In the genomic region with DNA sequence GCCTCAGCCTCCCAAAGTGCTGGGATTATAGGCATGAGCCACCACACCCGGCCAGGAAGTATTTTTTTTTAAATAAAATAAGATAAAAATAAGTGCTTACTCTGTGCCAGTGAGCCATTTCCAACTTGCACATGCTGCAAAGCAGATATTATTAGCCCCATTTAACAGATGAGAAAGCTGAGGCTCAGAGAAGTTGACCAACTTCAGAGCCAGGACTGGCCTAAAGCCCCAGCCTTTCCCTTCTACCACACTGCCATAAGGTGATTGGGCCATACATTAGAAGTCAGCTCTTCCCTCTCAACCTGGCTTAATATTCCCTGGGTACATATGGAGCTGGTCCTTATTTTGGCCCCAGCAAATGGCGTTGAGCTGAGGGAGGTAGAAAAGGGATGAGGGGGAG, we compare ENCODE assay signal across 39 cellular contexts. TPM values are rescaled to one million over a fixed set of nuclear protein-coding genes. Genes with fewer than 3 reads are reported as not detected.
"Had no signal": no experiment of that assay in that cellular context is flagged by ENCODE, and none has a peak within 500 bp of the region (broad histone marks: within the 10 kb centered on the region; RNA-seq: fewer than 3 reads in every experiment).

No MANE protein-coding gene starts in this region.

- DNase-seq: activated CD4-positive, alpha-beta memory T cell treated with anti-CD3 and anti-CD28 coated beads, Interleukin-2, amount 10 ng/mL, durations not matched to agents 7 days and 5 days; activated CD4-positive, alpha-beta T cell treated with anti-CD3 and anti-CD28 coated beads for 1 hour; activated CD4-positive, alpha-beta T cell treated with anti-CD3 and anti-CD28 coated beads for 36 hours; activated CD4-positive, alpha-beta T cell treated with anti-CD3 and anti-CD28 coated beads for 48 hours; activated CD4-positive, alpha-beta T cell treated with anti-CD3 and anti-CD28 coated beads, Interleukin-2, amount 10 ng/mL, durations not matched to agents 7 days and 5 days; activated CD4-positive, alpha-beta T cell treated with anti-CD3 and anti-CD28 coated beads, Interleukin-2, amount 50 U/mL, for 48 hours; activated CD4-positive, CD25-positive, alpha-beta regulatory T cell; activated CD8-positive, alpha-beta memory T cell treated with anti-CD3 and anti-CD28 coated beads for 24 hours; activated CD8-positive, alpha-beta memory T cell treated with anti-CD3 and anti-CD28 coated beads, Interleukin-2, amount 10 ng/mL, durations not matched to agents 7 days and 5 days; activated CD8-positive, alpha-beta memory T cell treated with anti-CD3 and anti-CD28 coated beads, Interleukin-2, amount 50 U/mL, for 48 hours; activated CD8-positive, alpha-beta T cell treated with anti-CD3 and anti-CD28 coated beads, Interleukin-2, amount 10 ng/mL, durations not matched to agents 7 days and 5 days; activated effector memory CD4-positive, alpha-beta T cell treated with Interleukin-2 at 50 U/mL for 16 hours; activated gamma-delta T cell; activated naive CD4-positive, alpha-beta T cell treated with anti-CD3 and anti-CD28 coated beads, Interleukin-2, amount 50 U/mL, for 16 hours; activated naive CD8-positive, alpha-beta T cell treated with anti-CD3 and anti-CD28 coated beads, Interleukin-2, amount 10 ng/mL, durations not matched to agents 7 days and 5 days; activated naive CD8-positive, alpha-beta T cell treated with anti-CD3 and anti-CD28 coated beads, Interleukin-2, amount 50 U/mL, for 24 hours; activated T-cell treated with anti-CD3 and anti-CD28 coated beads, Interleukin-2, amount 50 U/mL, for 24 hours; activated T-cell treated with anti-CD3 and anti-CD28 coated beads, Interleukin-2, amount 50 U/mL, for 48 hours; amygdala; anterior cingulate cortex; caudate nucleus; cerebellar nuclear complex; SW 1271; T-helper 1 cell; T-helper 2 cell; T-helper 9 cell had no signal

- H3K27me3 Mint-ChIP-seq: activated CD4-positive, alpha-beta T cell treated with anti-CD3 and anti-CD28 coated beads for 36 hours; activated CD8-positive, alpha-beta memory T cell treated with anti-CD3 and anti-CD28 coated beads, Interleukin-2, amount 10 ng/mL, durations not matched to agents 7 days and 5 days; activated naive CD8-positive, alpha-beta T cell; activated T-cell treated with anti-CD3 and anti-CD28 coated beads, Interleukin-2, amount 50 U/mL, for 24 hours; central memory CD8-positive, alpha-beta T cell had no signal

- FAIRE-seq: bronchial epithelial cell, TTC549 had no signal

- H3K9me3 ChIP-seq: ascending aorta had no signal

- H3K4me3 Mint-ChIP-seq: activated CD4-positive, alpha-beta memory T cell treated with anti-CD3 and anti-CD28 coated beads, Interleukin-2, amount 10 ng/mL, durations not matched to agents 7 days and 5 days; activated CD4-positive, alpha-beta T cell treated with anti-CD3 and anti-CD28 coated beads for 36 hours; activated CD4-positive, alpha-beta T cell treated with anti-CD3 and anti-CD28 coated beads, Interleukin-2, amount 10 ng/mL, durations not matched to agents 7 days and 5 days; activated CD8-positive, alpha-beta memory T cell treated with anti-CD3 and anti-CD28 coated beads, Interleukin-2, amount 10 ng/mL, durations not matched to agents 7 days and 5 days; activated CD8-positive, alpha-beta T cell treated with anti-CD3 and anti-CD28 coated beads, Interleukin-2, amount 10 ng/mL, durations not matched to agents 7 days and 5 days; activated naive CD8-positive, alpha-beta T cell; activated naive CD8-positive, alpha-beta T cell treated with anti-CD3 and anti-CD28 coated beads, Interleukin-2, amount 10 ng/mL, durations not matched to agents 7 days and 5 days; activated naive CD8-positive, alpha-beta T cell treated with anti-CD3 and anti-CD28 coated beads, Interleukin-2, amount 50 U/mL, for 24 hours; activated T-cell treated with anti-CD3 and anti-CD28 coated beads, Interleukin-2, amount 50 U/mL, for 24 hours; brain; central memory CD8-positive, alpha-beta T cell; T-helper 1 cell treated with Interleukin-12 subunit alpha and Interleukin-12 subunit beta and Interleukin-4 antibody, amounts not matched to agents 30 μg/mL and 1 μg/mL, for 36 hours; T-helper 2 cell treated with Interferon-gamma antibody and Interleukin-4, amounts not matched to agents 5 μg/mL and 100 μg/mL, for 36 hours had no signal

- H3K4me1 ChIP-seq: ascending aorta had no signal

- ATAC-seq: activated CD4-positive, alpha-beta T cell treated with anti-CD3 and anti-CD28 coated beads for 36 hours; activated CD4-positive, CD25-positive, alpha-beta regulatory T cell treated with anti-CD3 and anti-CD28 coated beads, Interleukin-2, amount 50 U/mL, for 24 hours; activated CD8-positive, alpha-beta memory T cell treated with anti-CD3 and anti-CD28 coated beads, Interleukin-2, amount 10 ng/mL, durations not matched to agents 7 days and 5 days; activated CD8-positive, alpha-beta T cell treated with anti-CD3 and anti-CD28 coated beads, Interleukin-2, amount 10 ng/mL, durations not matched to agents 7 days and 5 days; activated naive CD8-positive, alpha-beta T cell treated with anti-CD3 and anti-CD28 coated beads, Interleukin-2, amount 50 U/mL, for 24 hours had no signal

- H3K36me3 ChIP-seq: ascending aorta, cardiac muscle cell had no signal

- H3K27ac ChIP-seq: ascending aorta, cardiac muscle cell, VCaP had no signal

- H3K36me3 Mint-ChIP-seq: activated CD8-positive, alpha-beta memory T cell treated with anti-CD3 and anti-CD28 coated beads, Interleukin-2, amount 10 ng/mL, durations not matched to agents 7 days and 5 days; activated naive CD8-positive, alpha-beta T cell treated with anti-CD3 and anti-CD28 coated beads, Interleukin-2, amount 10 ng/mL, durations not matched to agents 7 days and 5 days; brain had no signal

- H3K27ac Mint-ChIP-seq: activated CD4-positive, alpha-beta memory T cell treated with anti-CD3 and anti-CD28 coated beads, Interleukin-2, amount 10 ng/mL, durations not matched to agents 7 days and 5 days; activated CD4-positive, alpha-beta T cell treated with anti-CD3 and anti-CD28 coated beads for 36 hours; activated CD4-positive, alpha-beta T cell treated with anti-CD3 and anti-CD28 coated beads, Interleukin-2, amount 10 ng/mL, durations not matched to agents 7 days and 5 days; activated CD8-positive, alpha-beta memory T cell treated with anti-CD3 and anti-CD28 coated beads, Interleukin-2, amount 10 ng/mL, durations not matched to agents 7 days and 5 days; activated CD8-positive, alpha-beta T cell treated with anti-CD3 and anti-CD28 coated beads, Interleukin-2, amount 10 ng/mL, durations not matched to agents 7 days and 5 days; activated naive CD8-positive, alpha-beta T cell; activated naive CD8-positive, alpha-beta T cell treated with anti-CD3 and anti-CD28 coated beads, Interleukin-2, amount 10 ng/mL, durations not matched to agents 7 days and 5 days; activated naive CD8-positive, alpha-beta T cell treated with anti-CD3 and anti-CD28 coated beads, Interleukin-2, amount 50 U/mL, for 24 hours; activated T-cell treated with anti-CD3 and anti-CD28 coated beads, Interleukin-2, amount 50 U/mL, for 24 hours; activated T-helper 2 cell treated with anti-CD3 and anti-CD28 coated beads, Interferon-gamma antibody, Interleukin-2, Interleukin-4, amounts not matched to agents 10 μg/mL and 5 μg/mL and 100 μg/mL, durations not matched to agents 14 hours and 24 hours and 36 hours; brain; T-helper 1 cell treated with Interleukin-12 subunit alpha and Interleukin-12 subunit beta and Interleukin-4 antibody, amounts not matched to agents 30 μg/mL and 1 μg/mL, for 36 hours; T-helper 2 cell treated with Interferon-gamma antibody and Interleukin-4, amounts not matched to agents 5 μg/mL and 100 μg/mL, for 36 hours had no signal

- H3K9me3 Mint-ChIP-seq: activated CD4-positive, alpha-beta memory T cell treated with anti-CD3 and anti-CD28 coated beads, Interleukin-2, amount 10 ng/mL, durations not matched to agents 7 days and 5 days; activated CD4-positive, alpha-beta T cell treated with anti-CD3 and anti-CD28 coated beads, Interleukin-2, amount 10 ng/mL, durations not matched to agents 7 days and 5 days; activated naive CD8-positive, alpha-beta T cell treated with anti-CD3 and anti-CD28 coated beads, Interleukin-2, amount 10 ng/mL, durations not matched to agents 7 days and 5 days; activated naive CD8-positive, alpha-beta T cell treated with anti-CD3 and anti-CD28 coated beads, Interleukin-2, amount 50 U/mL, for 24 hours; activated T-cell treated with anti-CD3 and anti-CD28 coated beads, Interleukin-2, amount 50 U/mL, for 24 hours; activated T-helper 2 cell treated with anti-CD3 and anti-CD28 coated beads, Interferon-gamma antibody, Interleukin-2, Interleukin-4, amounts not matched to agents 10 μg/mL and 5 μg/mL and 100 μg/mL, durations not matched to agents 14 hours and 24 hours and 36 hours; central memory CD8-positive, alpha-beta T cell; T-helper 1 cell treated with Interleukin-12 subunit alpha and Interleukin-12 subunit beta and Interleukin-4 antibody, amounts not matched to agents 30 μg/mL and 1 μg/mL, for 36 hours; T-helper 2 cell treated with Interferon-gamma antibody and Interleukin-4, amounts not matched to agents 5 μg/mL and 100 μg/mL, for 36 hours had no signal

- H3K4me1 Mint-ChIP-seq: activated CD4-positive, alpha-beta memory T cell treated with anti-CD3 and anti-CD28 coated beads, Interleukin-2, amount 10 ng/mL, durations not matched to agents 7 days and 5 days; activated CD4-positive, alpha-beta T cell treated with anti-CD3 and anti-CD28 coated beads for 36 hours; activated CD4-positive, alpha-beta T cell treated with anti-CD3 and anti-CD28 coated beads, Interleukin-2, amount 10 ng/mL, durations not matched to agents 7 days and 5 days; activated CD8-positive, alpha-beta memory T cell treated with anti-CD3 and anti-CD28 coated beads, Interleukin-2, amount 10 ng/mL, durations not matched to agents 7 days and 5 days; activated naive CD8-positive, alpha-beta T cell treated with anti-CD3 and anti-CD28 coated beads, Interleukin-2, amount 10 ng/mL, durations not matched to agents 7 days and 5 days; activated naive CD8-positive, alpha-beta T cell treated with anti-CD3 and anti-CD28 coated beads, Interleukin-2, amount 50 U/mL, for 24 hours; central memory CD8-positive, alpha-beta T cell had no signal

- H3K27me3 ChIP-seq: ascending aorta had no signal

- H3K4me3 ChIP-seq: ascending aorta, cardiac muscle cell had no signal

RNA-seq across cellular contexts. Expression of gene NEUROD2, which starts 25.1 kb away (rescaled TPM):
- total RNA-seq: activated CD4-positive, alpha-beta memory T cell treated with anti-CD3 and anti-CD28 coated beads, Interleukin-2, amount 10 ng/mL, durations not matched to agents 7 days and 5 days; activated CD4-positive, alpha-beta T cell treated with anti-CD3 and anti-CD28 coated beads for 36 hours; activated CD4-positive, alpha-beta T cell treated with anti-CD3 and anti-CD28 coated beads, Interleukin-2, amount 10 ng/mL, durations not matched to agents 7 days and 5 days; activated CD8-positive, alpha-beta memory T cell treated with anti-CD3 and anti-CD28 coated beads, Interleukin-2, amount 10 ng/mL, durations not matched to agents 7 days and 5 days; activated CD8-positive, alpha-beta T cell treated with anti-CD3 and anti-CD28 coated beads, Interleukin-2, amount 10 ng/mL, durations not matched to agents 7 days and 5 days; activated naive CD8-positive, alpha-beta T cell treated with anti-CD3 and anti-CD28 coated beads, Interleukin-2, amount 10 ng/mL, durations not matched to agents 7 days and 5 days; activated T-helper 2 cell treated with anti-CD3 and anti-CD28 coated beads, Interferon-gamma antibody, Interleukin-2, Interleukin-4, amounts not matched to agents 10 μg/mL and 5 μg/mL and 100 μg/mL, durations not matched to agents 14 hours and 24 hours and 36 hours; ascending aorta; bronchial epithelial cell; cardiac muscle cell; chondrocyte had no signal
- polyA plus RNA-seq: cardiac muscle cell had no signal

RNA-seq across cellular contexts. Expression of gene PPP1R1B, which starts 44.1 kb away (rescaled TPM):
- total RNA-seq: activated CD4-positive, alpha-beta memory T cell treated with anti-CD3 and anti-CD28 coated beads, Interleukin-2, amount 10 ng/mL, durations not matched to agents 7 days and 5 days; activated CD4-positive, alpha-beta T cell treated with anti-CD3 and anti-CD28 coated beads, Interleukin-2, amount 10 ng/mL, durations not matched to agents 7 days and 5 days; activated CD8-positive, alpha-beta memory T cell treated with anti-CD3 and anti-CD28 coated beads, Interleukin-2, amount 10 ng/mL, durations not matched to agents 7 days and 5 days; activated CD8-positive, alpha-beta T cell treated with anti-CD3 and anti-CD28 coated beads, Interleukin-2, amount 10 ng/mL, durations not matched to agents 7 days and 5 days; activated naive CD8-positive, alpha-beta T cell treated with anti-CD3 and anti-CD28 coated beads, Interleukin-2, amount 10 ng/mL, durations not matched to agents 7 days and 5 days; activated T-helper 2 cell treated with anti-CD3 and anti-CD28 coated beads, Interferon-gamma antibody, Interleukin-2, Interleukin-4, amounts not matched to agents 10 μg/mL and 5 μg/mL and 100 μg/mL, durations not matched to agents 14 hours and 24 hours and 36 hours; bronchial epithelial cell had no signal
